In the genomic region with DNA sequence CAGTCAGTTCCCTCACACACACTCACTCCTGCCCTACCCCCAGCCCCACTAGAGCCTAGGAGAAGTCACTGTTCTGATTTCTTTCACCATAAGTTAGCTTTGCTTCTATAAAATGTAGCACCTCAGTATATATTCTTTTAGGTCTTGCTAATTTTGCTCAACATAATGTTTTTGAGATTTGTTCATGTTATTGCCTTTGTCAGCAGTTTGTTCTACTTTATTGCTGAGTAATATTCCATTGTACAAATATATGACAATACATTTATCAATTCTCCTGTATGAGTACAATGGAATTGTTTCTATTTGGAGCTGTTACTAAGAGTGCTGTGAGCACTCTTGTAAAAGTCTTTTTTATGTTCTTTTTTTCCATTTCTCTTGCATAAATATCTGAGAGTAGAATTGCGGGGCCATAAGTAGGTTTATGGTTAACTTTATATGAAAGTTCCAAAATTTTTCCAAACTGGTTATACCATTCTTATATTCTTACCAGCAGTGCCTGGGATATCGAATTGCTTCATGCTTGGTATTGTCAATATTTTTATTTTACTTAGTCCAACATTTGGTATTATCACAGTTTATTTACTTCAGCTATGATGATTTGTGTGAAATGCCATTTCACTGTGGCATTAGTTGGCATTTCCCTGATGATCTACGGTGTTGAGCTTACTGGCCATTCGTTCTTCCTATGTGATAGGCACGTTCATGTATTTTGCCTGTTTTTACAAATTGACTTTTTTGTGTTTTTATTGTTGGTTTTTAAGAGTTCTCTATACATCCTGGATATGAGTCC, we compare ENCODE assay signal across 12 cellular contexts. TPM values are rescaled to one million over a fixed set of nuclear protein-coding genes. Genes with fewer than 3 reads are reported as not detected.
DNase-seq lines count a peak whose midpoint lies in the region; TF ChIP-seq lines count a peak whose summit lies in the region.
"Had no signal": no experiment of that assay in that cellular context is flagged by ENCODE, and none has a peak within 500 bp of the region (broad histone marks: within the 10 kb centered on the region; RNA-seq: fewer than 3 reads in every experiment).

No MANE protein-coding gene starts in this region.

- H3K4me3 ChIP-seq in breast epithelium (no peak overlapping the region), PC-9 (no peak overlapping the region)
- H3K4me3 ChIP-seq: BLaER1 treated with 17β-estradiol and CSF1 and Interleukin-3, amounts not matched to agents 10 nM and 100 nM had no signal

- no peaks in the 10 kb centered on the region for H3K79me2 ChIP-seq in PC-9 (ENCODE audit: low read depth)

- TF ChIP-seq POLR2A in breast epithelium (IDR thresholded peaks at IDR 0.05), result no peak

- H3K27ac ChIP-seq in breast epithelium (peak overlapping the region in 1 of 2 donors; percentile 80), PC-9 (peak overlapping the region; percentile 88)
- H3K27ac ChIP-seq: BLaER1 treated with 17β-estradiol and CSF1 and Interleukin-3, amounts not matched to agents 10 nM and 100 nM had no signal

- H3K36me3 Mint-ChIP-seq in MCF 10A (ENCODE audit: insufficient read depth, unreplicated experiment), result no peaks in the 10 kb centered on the region
- peaks cover 1% of the 10 kb centered on the region for H3K36me3 Mint-ChIP-seq in chondrocyte (ENCODE audit: low read depth)
- peaks cover 4% of the 10 kb centered on the region for H3K36me3 Mint-ChIP-seq in type B pancreatic cell
- H3K36me3 Mint-ChIP-seq in activated T-cell treated with anti-CD3 and anti-CD28 coated beads, Interleukin-2, amount 50 U/mL, for 24 hours (ENCODE audit: low read depth), result no peaks in the 10 kb centered on the region
- H3K36me3 Mint-ChIP-seq: CD4-positive, CD25-positive, alpha-beta regulatory T cell had no signal

- no peaks in the 10 kb centered on the region for H4K20me1 ChIP-seq in PC-9 (ENCODE audit: insufficient read depth)
- H4K20me1 ChIP-seq: BLaER1 treated with 17β-estradiol and CSF1 and Interleukin-3, amounts not matched to agents 10 nM and 100 nM had no signal

- no peaks in the 10 kb centered on the region for H3K36me3 ChIP-seq in breast epithelium
- no peaks in the 10 kb centered on the region; the same call in 1 of the 2 replicates for H3K36me3 ChIP-seq in PC-9 (ENCODE audit: low read depth)
- H3K36me3 ChIP-seq: BLaER1 treated with 17β-estradiol and CSF1 and Interleukin-3, amounts not matched to agents 10 nM and 100 nM had no signal

- H3K27me3 Mint-ChIP-seq in MCF 10A (ENCODE audit: insufficient read depth, unreplicated experiment), result no peaks in the 10 kb centered on the region
- no peaks in the 10 kb centered on the region for H3K27me3 Mint-ChIP-seq in chondrocyte (ENCODE audit: low read depth)
- no peaks in the 10 kb centered on the region for H3K27me3 Mint-ChIP-seq in type B pancreatic cell
- peaks cover 23% of the 10 kb centered on the region for H3K27me3 Mint-ChIP-seq in activated T-cell treated with anti-CD3 and anti-CD28 coated beads, Interleukin-2, amount 50 U/mL, for 24 hours

- no peak for TF ChIP-seq CTCF in MCF 10A (IDR thresholded peaks at IDR 0.05; ENCODE audit: unreplicated experiment)
- TF ChIP-seq CTCF in breast epithelium (IDR thresholded peaks at IDR 0.05), result no peak
- no peak for TF ChIP-seq CTCF in PC-9 (conservative IDR thresholded peaks at IDR 0.05)
- no peak for TF ChIP-seq CTCF in chondrocyte (IDR thresholded peaks at IDR 0.05)
- no peak for TF ChIP-seq CTCF in type B pancreatic cell (conservative IDR thresholded peaks at IDR 0.05)

- H3K9me3 Mint-ChIP-seq in MCF 10A (ENCODE audit: unreplicated experiment) (no peaks in the 10 kb centered on the region), chondrocyte (ENCODE audit: low read depth) (peaks cover 10% of the 10 kb centered on the region), type B pancreatic cell (peaks cover 1% of the 10 kb centered on the region)
- peaks cover 3% of the 10 kb centered on the region for H3K9me3 Mint-ChIP-seq in activated T-cell treated with anti-CD3 and anti-CD28 coated beads, Interleukin-2, amount 50 U/mL, for 24 hours

- POLR2A ChIA-PET in MCF 10A (lab: Yijun Ruan, JAX), result interaction anchor here (0.6 to 9.9 kb wide), 16 partner anchors 12 to 1478 kb away, joined by 3 to 371 read pairs (median 6); a partner anchor contains a TSS
- POLR2A ChIA-PET in PC-9 (lab: Charles Lee; ENCODE audit: unreplicated experiment), result interaction anchor here (2.7 kb wide), 1 partner anchor 9 kb away, joined by 58 read pairs; no protein-coding TSS in a partner anchor

- H3K9me3 ChIP-seq in breast epithelium (no peaks in the 10 kb centered on the region), PC-9 (ENCODE audit: insufficient read depth, low read depth) (peaks cover 32% of the 10 kb centered on the region)

- H3K4me1 Mint-ChIP-seq in MCF 10A (ENCODE audit: insufficient read depth, unreplicated experiment), result peaks cover 39% of the 10 kb centered on the region
- H3K4me1 Mint-ChIP-seq in chondrocyte (ENCODE audit: low read depth), result peaks cover 39% of the 10 kb centered on the region
- H3K4me1 Mint-ChIP-seq in type B pancreatic cell (ENCODE audit: unreplicated experiment), result peaks cover 4% of the 10 kb centered on the region
- H3K4me1 Mint-ChIP-seq in activated T-cell treated with anti-CD3 and anti-CD28 coated beads, Interleukin-2, amount 50 U/mL, for 24 hours (ENCODE audit: low read depth), result no peaks in the 10 kb centered on the region
- H3K4me1 Mint-ChIP-seq: CD4-positive, CD25-positive, alpha-beta regulatory T cell had no signal

- CTCF ChIA-PET in MCF 10A (lab: Yijun Ruan, JAX) (interaction anchor here (0.6 to 2.8 kb wide), 9 partner anchors 9 to 288 kb away, joined by 3 to 13 read pairs (median 3); a partner anchor contains a TSS), PC-9 (lab: Charles Lee) (interaction anchor here (1.7 kb wide), 1 partner anchor 28 kb away, joined by 9 read pairs; no protein-coding TSS in a partner anchor)

- BruUV-seq in MCF 10A (replicated peaks; lab: Mats Ljungman, UMichigan) (no TSS peak), PC-9 (replicated peaks; lab: Mats Ljungman, UMichigan) (no TSS peak)

- H3K27ac Mint-ChIP-seq in MCF 10A (ENCODE audit: low read depth, unreplicated experiment) (peak overlapping the region; percentile 88), chondrocyte (ENCODE audit: unreplicated experiment) (peak overlapping the region; percentile 52), type B pancreatic cell (peak overlapping the region; percentile 14)
- H3K27ac Mint-ChIP-seq in activated T-cell treated with anti-CD3 and anti-CD28 coated beads, Interleukin-2, amount 50 U/mL, for 24 hours, result no peak overlapping the region
- H3K27ac Mint-ChIP-seq: CD4-positive, CD25-positive, alpha-beta regulatory T cell had no signal

- DNase-seq in MCF 10A (ENCODE audit: unreplicated experiment) (no peak), breast epithelium (ENCODE audit: low spot score in 2 of 2) (no peak), PC-9 (no peak), chondrocyte (ENCODE audit: low spot score) (no peak), type B pancreatic cell (ENCODE audit: extremely low spot score, unreplicated experiment) (no peak), AG08395 (ENCODE audit: low spot score) (no peak), NCI-H526 treated with DMSO at 0.1 percent for 48 hours (lab: John Stamatoyannopoulos, UW) (no peak)
- DNase-seq in activated T-cell treated with anti-CD3 and anti-CD28 coated beads, Interleukin-2, amount 50 U/mL, for 24 hours, result no peak
- DNase-seq: CD4-positive, CD25-positive, alpha-beta regulatory T cell; DMS 273 treated with DMSO at 0.1 percent for 48 hours; HCEC 1CT had no signal

- H3K4me2 ChIP-seq in PC-9, result no peak overlapping the region

- H3K4me3 Mint-ChIP-seq in MCF 10A (ENCODE audit: unreplicated experiment) (peak overlapping the region; percentile 62), chondrocyte (ENCODE audit: unreplicated experiment) (no peak overlapping the region), type B pancreatic cell (no peak overlapping the region)
- no peak overlapping the region for H3K4me3 Mint-ChIP-seq in activated T-cell treated with anti-CD3 and anti-CD28 coated beads, Interleukin-2, amount 50 U/mL, for 24 hours
- H3K4me3 Mint-ChIP-seq: CD4-positive, CD25-positive, alpha-beta regulatory T cell had no signal

- peaks cover 32% of the 10 kb centered on the region for H3F3A ChIP-seq in PC-9 (ENCODE audit: insufficient read depth, low read depth)

- H3K4me1 ChIP-seq in breast epithelium (no peaks in the 10 kb centered on the region), PC-9 (replicated peaks; ENCODE audit: insufficient read depth) (peaks cover 27% of the 10 kb centered on the region)

- intact Hi-C loops in MCF 10A (cut with micrococcal nuclease), result no loop called here
- intact Hi-C loops in breast epithelium (cut with DNase I; ENCODE audit: low total_unique reads), result no loop called here
- intact Hi-C loops in PC-9 (cut with micrococcal nuclease; ENCODE audit: unreplicated experiment), result loop anchor here (2.0 kb wide), 1 partner anchor 33 kb away; no protein-coding TSS in a partner anchor

- H3K9me2 ChIP-seq in PC-9 (ENCODE audit: insufficient read depth), result no peaks in the 10 kb centered on the region; the same call in 1 of the 2 replicates

- H3K27me3 ChIP-seq in breast epithelium (no peaks in the 10 kb centered on the region), PC-9 (ENCODE audit: insufficient read depth, low read depth) (no peaks in the 10 kb centered on the region)
- H3K27me3 ChIP-seq: BLaER1 treated with 17β-estradiol and CSF1 and Interleukin-3, amounts not matched to agents 10 nM and 100 nM had no signal

- no peak overlapping the region for H2AFZ ChIP-seq in PC-9

RNA-seq across cellular contexts. Expression of a gene that starts 25.3 kb away (rescaled TPM):
- total RNA-seq in MCF 10A (2022), result 1.2 and 2.7 TPM in 2 replicates
- 10 to 100 TPM; 11.5 to 51.7 (median 36.8) TPM for total RNA-seq in breast epithelium
- 3.3 and 5.9 TPM in 2 replicates for total RNA-seq in PC-9 (2021)
- total RNA-seq in chondrocyte, result 10.6 to 17.6 TPM (median 16.9 TPM) in 3 replicates
- 8.9 and 20.3 TPM in 2 replicates for total RNA-seq in type B pancreatic cell (ENCODE audit: low replicate concordance)
